ENCODE assay signal across 23 cellular contexts in genomic region chr1:71572038-71572437, GRCh38.
A peak's percentile ranks its signal among the peaks of the same experiment; 100 is the strongest.
DNase-seq lines count a peak whose midpoint lies in the region; ATAC-seq and TF ChIP-seq lines count a peak whose summit lies in the region.
"Had no signal": no experiment of that assay in that cellular context is flagged by ENCODE, and none has a peak within 500 bp of the region (broad histone marks: within the 10 kb centered on the region; RNA-seq: fewer than 3 reads in every experiment).

No MANE protein-coding gene starts in this region.

- no peak overlapping the region for H4K91ac ChIP-seq in IMR-90 (ENCODE audit: insufficient read depth, low read depth, low read length)
- no peak overlapping the region for H4K91ac ChIP-seq in trophoblast cell (ENCODE audit: low read depth, low read length)

- H2BK5ac ChIP-seq in IMR-90 (ENCODE audit: low read depth, low read length, poor library complexity, severe bottlenecking) (no peak overlapping the region), trophoblast cell (ENCODE audit: low read depth, low read length, poor library complexity) (no peak overlapping the region)

- no peaks in the 10 kb centered on the region for H3K36me3 Mint-ChIP-seq in CD14-positive monocyte
- H3K36me3 Mint-ChIP-seq in activated CD8-positive, alpha-beta T cell treated with anti-CD3 and anti-CD28 coated beads, Interleukin-2, amount 10 ng/mL, durations not matched to agents 7 days and 5 days (ENCODE audit: low read depth), result no peaks in the 10 kb centered on the region
- H3K36me3 Mint-ChIP-seq: activated naive CD8-positive, alpha-beta T cell treated with anti-CD3 and anti-CD28 coated beads, Interleukin-2, amount 10 ng/mL, durations not matched to agents 7 days and 5 days; immature natural killer cell had no signal

- H3K27me3 Mint-ChIP-seq in CD14-positive monocyte (ENCODE audit: low read depth in 3 of 3), result peaks cover 0 to 1% (median 0%) of the 10 kb centered on the region in 3 donors
- no peaks in the 10 kb centered on the region for H3K27me3 Mint-ChIP-seq in activated CD8-positive, alpha-beta T cell treated with anti-CD3 and anti-CD28 coated beads, Interleukin-2, amount 10 ng/mL, durations not matched to agents 7 days and 5 days (ENCODE audit: low read depth)
- H3K27me3 Mint-ChIP-seq: activated CD4-positive, alpha-beta T cell treated with anti-CD3 and anti-CD28 coated beads, Interleukin-2, amount 10 ng/mL, durations not matched to agents 7 days and 5 days; activated naive CD8-positive, alpha-beta T cell treated with anti-CD3 and anti-CD28 coated beads, Interleukin-2, amount 10 ng/mL, durations not matched to agents 7 days and 5 days had no signal

- ATAC-seq in GM18498 (IDR thresholded peaks at IDR 0.05; ENCODE audit: unreplicated experiment), result peak; percentile 52
- peak; percentile 60 for ATAC-seq in HG02588 (IDR thresholded peaks at IDR 0.05; ENCODE audit: unreplicated experiment)
- peak; percentile 92 for ATAC-seq in IMR-90 (ENCODE audit: low read depth)
- ATAC-seq in activated CD8-positive, alpha-beta T cell treated with anti-CD3 and anti-CD28 coated beads, Interleukin-2, amount 10 ng/mL, durations not matched to agents 7 days and 5 days, result no peak

- no peak overlapping the region for H3K4me3 Mint-ChIP-seq in CD14-positive monocyte
- no peak overlapping the region for H3K4me3 Mint-ChIP-seq in activated CD8-positive, alpha-beta T cell treated with anti-CD3 and anti-CD28 coated beads, Interleukin-2, amount 10 ng/mL, durations not matched to agents 7 days and 5 days
- H3K4me3 Mint-ChIP-seq: activated CD4-positive, alpha-beta T cell treated with anti-CD3 and anti-CD28 coated beads, Interleukin-2, amount 10 ng/mL, durations not matched to agents 7 days and 5 days; activated naive CD8-positive, alpha-beta T cell treated with anti-CD3 and anti-CD28 coated beads, Interleukin-2, amount 10 ng/mL, durations not matched to agents 7 days and 5 days; immature natural killer cell had no signal

- no peak for TF ChIP-seq POLR2A in IMR-90 (IDR thresholded peaks at IDR 0.05; ENCODE audit: low read depth, low read length)

- H2BK20ac ChIP-seq in IMR-90 (ENCODE audit: low read depth, low read length), result no peak overlapping the region

- no peak overlapping the region; the same call in 1 of the 2 replicates for H3K4me2 ChIP-seq in IMR-90 (ENCODE audit: low read depth, low read length)
- no peak overlapping the region for H3K4me2 ChIP-seq in trophoblast cell (ENCODE audit: low read length)
- H3K4me2 ChIP-seq: PC-9 had no signal

- TF ChIP-seq CTCF in IMR-90 (conservative IDR thresholded peaks at IDR 0.05; ENCODE audit: low read depth, low read length) (no peak), CD14-positive monocyte (IDR thresholded peaks at IDR 0.05) (no peak)

- H3K4me1 ChIP-seq in IMR-90 (ENCODE audit: control insufficient read depth, insufficient read depth, low read length), result no peaks in the 10 kb centered on the region
- no peaks in the 10 kb centered on the region for H3K4me1 ChIP-seq in trophoblast cell (ENCODE audit: control insufficient read depth in 1 of 2, insufficient read depth in 2 of 2, low read length in 2 of 2)
- H3K4me1 ChIP-seq: colonic mucosa had no signal

- no peak overlapping the region for H3K14ac ChIP-seq in IMR-90 (replicated peaks; ENCODE audit: low read depth, low read length)
- no peak overlapping the region for H3K14ac ChIP-seq in trophoblast cell (ENCODE audit: low read length)

- no peak overlapping the region for H2AK5ac ChIP-seq in IMR-90 (ENCODE audit: low read depth, low read length)
- H2AK5ac ChIP-seq in trophoblast cell (ENCODE audit: low read length), result no peak overlapping the region

- H2AFZ ChIP-seq in IMR-90 (replicated peaks; ENCODE audit: low read length, poor library complexity) (no peak overlapping the region), trophoblast cell (ENCODE audit: insufficient read depth, low read length, poor library complexity) (no peak overlapping the region)
- H2AFZ ChIP-seq: PC-9 had no signal

- intact Hi-C loops in IMR-90 (cut with micrococcal nuclease), result no loop called here
- intact Hi-C loops in CD14-positive monocyte (cut with micrococcal nuclease), result no loop called here

- no peaks in the 10 kb centered on the region for H3K9me1 ChIP-seq in IMR-90 (ENCODE audit: insufficient read depth, low read length)

- in situ Hi-C loops in IMR-90 (cut with MboI; ENCODE audit: low sequenced_read_pairs), result no loop called here

- WGBS in IMR-90 (ENCODE audit: extremely low coverage in 2 of 2, insufficient read length in 1 of 2), 2 experiments, result 0% methylated on average over 2 of the region's 3 CpGs; no CpG with 5 or more reads in 1 of the 2 experiments
- no CpG with 5 or more reads among the region's 3 CpGs for WGBS in trophoblast cell (ENCODE audit: extremely low coverage, insufficient coverage, insufficient read length)

- H3K79me2 ChIP-seq in trophoblast cell (ENCODE audit: control insufficient read depth, insufficient read depth, low read length, poor library complexity), result no peaks in the 10 kb centered on the region

- H3K9me3 ChIP-seq in IMR-90 (ENCODE audit: control insufficient read depth, insufficient read depth, low read length) (no peaks in the 10 kb centered on the region), trophoblast cell (ENCODE audit: insufficient read depth, low read depth, low read length) (no peaks in the 10 kb centered on the region)
- H3K9me3 ChIP-seq: colonic mucosa had no signal

- H2BK120ac ChIP-seq in IMR-90 (ENCODE audit: low read depth, low read length), result no peak overlapping the region
- no peak overlapping the region for H2BK120ac ChIP-seq in trophoblast cell (ENCODE audit: insufficient read depth, low read length, poor library complexity)

- H3K27ac ChIP-seq in IMR-90 (ENCODE audit: insufficient read depth, low read length), result no peak overlapping the region
- H3K27ac ChIP-seq in trophoblast cell (ENCODE audit: low read depth, low read length), result no peak overlapping the region
- H3K27ac ChIP-seq: colonic mucosa, PC-9 had no signal

- H3K23ac ChIP-seq in IMR-90 (ENCODE audit: low read depth, low read length) (no peak overlapping the region), trophoblast cell (ENCODE audit: low read length) (no peak overlapping the region)

- no peak overlapping the region for H2BK12ac ChIP-seq in trophoblast cell (ENCODE audit: low read length)

- H3K4me3 ChIP-seq in IMR-90 (ENCODE audit: insufficient read depth, low read depth, low read length) (no peak overlapping the region), trophoblast cell (ENCODE audit: low read depth, low read length) (no peak overlapping the region)
- H3K4me3 ChIP-seq: colonic mucosa, PC-9 had no signal

- no peak overlapping the region for H3K18ac ChIP-seq in IMR-90 (ENCODE audit: low read depth, low read length)
- no peak overlapping the region for H3K18ac ChIP-seq in trophoblast cell (ENCODE audit: low read length)

- TF ChIP-seq RAD21 in IMR-90 (IDR thresholded peaks at IDR 0.05; ENCODE audit: low read length), result no peak

- no peak overlapping the region for H3K56ac ChIP-seq in IMR-90 (ENCODE audit: extremely low read depth, insufficient read depth, low read length)

- H4K5ac ChIP-seq in IMR-90 (ENCODE audit: low read depth, low read length), result no peak overlapping the region

- CTCF ChIA-PET in IMR-90 (lab: Yijun Ruan, JAX), result interaction anchor here (0.6 kb wide), 1 partner anchor 1248 kb away, joined by 4 read pairs; no protein-coding TSS in a partner anchor
- CTCF ChIA-PET in activated CD8-positive, alpha-beta T cell treated with anti-CD3 and anti-CD28 coated beads, Interleukin-2, amount 10 ng/mL, durations not matched to agents 7 days and 5 days (lab: Charles Lee), result no interaction called here

- H4K8ac ChIP-seq in IMR-90 (ENCODE audit: low read depth in 2 of 2, low read length in 2 of 2), result no peak overlapping the region
- no peak overlapping the region for H4K8ac ChIP-seq in trophoblast cell (ENCODE audit: low read depth, low read length)

- H2AK9ac ChIP-seq in IMR-90 (replicated peaks; ENCODE audit: low read depth, low read length, poor library complexity), result no peak overlapping the region

- H3K9ac ChIP-seq in IMR-90 (ENCODE audit: low read depth, low read length) (no peak overlapping the region), trophoblast cell (ENCODE audit: low read length) (no peak overlapping the region)

- no peaks in the 10 kb centered on the region for H3K36me3 ChIP-seq in IMR-90 (ENCODE audit: control insufficient read depth, insufficient read depth, low read length)
- H3K36me3 ChIP-seq in trophoblast cell (ENCODE audit: control insufficient read depth in 1 of 2, insufficient read depth in 2 of 2, low read length in 2 of 2), result no peaks in the 10 kb centered on the region
- H3K36me3 ChIP-seq: colonic mucosa had no signal

- DNase-seq in IMR-90 (peak; percentile 69), fibroblast of peridontal ligament (ENCODE audit: extremely low read depth) (peak; percentile 31), CD14-positive monocyte (ENCODE audit: low spot score) (no peak), trophoblast cell (no peak)
- DNase-seq in stimulated activated CD4-positive, alpha-beta T cell treated with anti-CD3 and anti-CD28 coated beads, Interleukin-2, amount 100 ng/mL, for 24 hours, result no peak
- no peak for DNase-seq in activated CD8-positive, alpha-beta T cell treated with anti-CD3 and anti-CD28 coated beads, Interleukin-2, amount 10 ng/mL, durations not matched to agents 7 days and 5 days
- DNase-seq: activated CD4-positive, alpha-beta T cell treated with anti-CD3 and anti-CD28 coated beads, Interleukin-2, amount 10 ng/mL, durations not matched to agents 7 days and 5 days; activated CD8-positive, alpha-beta memory T cell treated with anti-CD3 and anti-CD28 coated beads, Interleukin-2, amount 50 U/mL, for 4 hours; activated naive CD8-positive, alpha-beta T cell treated with anti-CD3 and anti-CD28 coated beads, Interleukin-2, amount 10 ng/mL, durations not matched to agents 7 days and 5 days; Calu3; colonic mucosa; immature natural killer cell; Kasumi-1; NCI-H1048; NCI-H187 treated with DMSO at 0.1 percent for 48 hours; NCI-H345; PC-9; stimulated activated CD4-positive, alpha-beta T cell treated with anti-CD3 and anti-CD28 coated beads, Interleukin-12 subunit alpha, Interleukin-12 subunit beta, amount 100 ng/mL, for 4 hours; stimulated activated CD8-positive, alpha-beta memory T cell treated with anti-CD3 and anti-CD28 coated beads, Interleukin-4, amount 100 ng/mL, for 48 hours; T-helper 1 cell had no signal

- no TSS peak for BruUV-seq in IMR-90 (replicated peaks; lab: Mats Ljungman, UMichigan)

- no peaks in the 10 kb centered on the region for H4K20me1 ChIP-seq in IMR-90 (ENCODE audit: insufficient read depth, low read length)

- H3K27me3 ChIP-seq in IMR-90 (ENCODE audit: control insufficient read depth, insufficient read depth, low read length) (no peaks in the 10 kb centered on the region), trophoblast cell (ENCODE audit: insufficient read depth, low read length) (no peaks in the 10 kb centered on the region)
- H3K27me3 ChIP-seq: colonic mucosa had no signal

- no peak overlapping the region for H3K27ac Mint-ChIP-seq in CD14-positive monocyte
- no peak overlapping the region for H3K27ac Mint-ChIP-seq in activated CD8-positive, alpha-beta T cell treated with anti-CD3 and anti-CD28 coated beads, Interleukin-2, amount 10 ng/mL, durations not matched to agents 7 days and 5 days
- H3K27ac Mint-ChIP-seq: activated CD4-positive, alpha-beta T cell treated with anti-CD3 and anti-CD28 coated beads, Interleukin-2, amount 10 ng/mL, durations not matched to agents 7 days and 5 days; activated naive CD8-positive, alpha-beta T cell treated with anti-CD3 and anti-CD28 coated beads, Interleukin-2, amount 10 ng/mL, durations not matched to agents 7 days and 5 days; activated T-helper 2 cell treated with anti-CD3 and anti-CD28 coated beads, Interferon-gamma antibody, Interleukin-2, Interleukin-4, amounts not matched to agents 10 μg/mL and 5 μg/mL and 100 μg/mL, durations not matched to agents 14 hours and 24 hours and 36 hours; immature natural killer cell had no signal

- dilution Hi-C loops in IMR-90 (cut with HindIII; ENCODE audit: low sequenced_read_pairs, unreplicated experiment), result no loop called here

- POLR2A ChIA-PET in IMR-90 (lab: Charles Lee; ENCODE audit: unreplicated experiment), result no interaction called here
- POLR2A ChIA-PET in activated CD8-positive, alpha-beta T cell treated with anti-CD3 and anti-CD28 coated beads, Interleukin-2, amount 10 ng/mL, durations not matched to agents 7 days and 5 days (lab: Charles Lee), result no interaction called here

- H4K12ac ChIP-seq in trophoblast cell (ENCODE audit: low read depth, low read length), result no peak overlapping the region

- H3K4ac ChIP-seq in IMR-90 (ENCODE audit: low read depth, low read length) (no peak overlapping the region), trophoblast cell (ENCODE audit: low read depth, low read length) (no peak overlapping the region)

- H2BK15ac ChIP-seq in IMR-90 (ENCODE audit: low read depth, low read length), result no peak overlapping the region

- no peaks in the 10 kb centered on the region for H3K79me1 ChIP-seq in IMR-90 (ENCODE audit: low read depth in 1 of 2, low read length in 2 of 2)
- H3K79me1 ChIP-seq in trophoblast cell (ENCODE audit: low read length), result no peaks in the 10 kb centered on the region

- peaks cover 0 to 6% (median 1%) of the 10 kb centered on the region in 7 donors for H3K9me3 Mint-ChIP-seq in CD14-positive monocyte
- no peaks in the 10 kb centered on the region for H3K9me3 Mint-ChIP-seq in activated CD8-positive, alpha-beta T cell treated with anti-CD3 and anti-CD28 coated beads, Interleukin-2, amount 10 ng/mL, durations not matched to agents 7 days and 5 days (ENCODE audit: insufficient read depth)
- H3K9me3 Mint-ChIP-seq: activated CD4-positive, alpha-beta T cell treated with anti-CD3 and anti-CD28 coated beads, Interleukin-2, amount 10 ng/mL, durations not matched to agents 7 days and 5 days; activated naive CD8-positive, alpha-beta T cell treated with anti-CD3 and anti-CD28 coated beads, Interleukin-2, amount 10 ng/mL, durations not matched to agents 7 days and 5 days; activated T-helper 2 cell treated with anti-CD3 and anti-CD28 coated beads, Interferon-gamma antibody, Interleukin-2, Interleukin-4, amounts not matched to agents 10 μg/mL and 5 μg/mL and 100 μg/mL, durations not matched to agents 14 hours and 24 hours and 36 hours had no signal

- H3K4me1 Mint-ChIP-seq in CD14-positive monocyte, result no peaks in the 10 kb centered on the region
- H3K4me1 Mint-ChIP-seq in activated CD8-positive, alpha-beta T cell treated with anti-CD3 and anti-CD28 coated beads, Interleukin-2, amount 10 ng/mL, durations not matched to agents 7 days and 5 days (ENCODE audit: low read depth), result no peaks in the 10 kb centered on the region
- H3K4me1 Mint-ChIP-seq: activated CD4-positive, alpha-beta T cell treated with anti-CD3 and anti-CD28 coated beads, Interleukin-2, amount 10 ng/mL, durations not matched to agents 7 days and 5 days; activated naive CD8-positive, alpha-beta T cell treated with anti-CD3 and anti-CD28 coated beads, Interleukin-2, amount 10 ng/mL, durations not matched to agents 7 days and 5 days; immature natural killer cell had no signal

Comparison
In these comparisons a context has a peak if more than half of its experiments do, and no peak if none do; other contexts are left out.
1. DNase-seq: peak in IMR-90 (single experiment) and fibroblast of peridontal ligament (single experiment); none in stimulated activated CD4-positive, alpha-beta T cell treated with anti-CD3 and anti-CD28 coated beads, Interleukin-2, amount 100 ng/mL, for 24 hours (0 of 2), CD14-positive monocyte (single experiment), activated CD8-positive, alpha-beta T cell treated with anti-CD3 and anti-CD28 coated beads, Interleukin-2, amount 10 ng/mL, durations not matched to agents 7 days and 5 days (single experiment) and trophoblast cell (0 of 2).